Comparison of ENCODE assay signal across 8 cellular contexts in the genomic region with DNA sequence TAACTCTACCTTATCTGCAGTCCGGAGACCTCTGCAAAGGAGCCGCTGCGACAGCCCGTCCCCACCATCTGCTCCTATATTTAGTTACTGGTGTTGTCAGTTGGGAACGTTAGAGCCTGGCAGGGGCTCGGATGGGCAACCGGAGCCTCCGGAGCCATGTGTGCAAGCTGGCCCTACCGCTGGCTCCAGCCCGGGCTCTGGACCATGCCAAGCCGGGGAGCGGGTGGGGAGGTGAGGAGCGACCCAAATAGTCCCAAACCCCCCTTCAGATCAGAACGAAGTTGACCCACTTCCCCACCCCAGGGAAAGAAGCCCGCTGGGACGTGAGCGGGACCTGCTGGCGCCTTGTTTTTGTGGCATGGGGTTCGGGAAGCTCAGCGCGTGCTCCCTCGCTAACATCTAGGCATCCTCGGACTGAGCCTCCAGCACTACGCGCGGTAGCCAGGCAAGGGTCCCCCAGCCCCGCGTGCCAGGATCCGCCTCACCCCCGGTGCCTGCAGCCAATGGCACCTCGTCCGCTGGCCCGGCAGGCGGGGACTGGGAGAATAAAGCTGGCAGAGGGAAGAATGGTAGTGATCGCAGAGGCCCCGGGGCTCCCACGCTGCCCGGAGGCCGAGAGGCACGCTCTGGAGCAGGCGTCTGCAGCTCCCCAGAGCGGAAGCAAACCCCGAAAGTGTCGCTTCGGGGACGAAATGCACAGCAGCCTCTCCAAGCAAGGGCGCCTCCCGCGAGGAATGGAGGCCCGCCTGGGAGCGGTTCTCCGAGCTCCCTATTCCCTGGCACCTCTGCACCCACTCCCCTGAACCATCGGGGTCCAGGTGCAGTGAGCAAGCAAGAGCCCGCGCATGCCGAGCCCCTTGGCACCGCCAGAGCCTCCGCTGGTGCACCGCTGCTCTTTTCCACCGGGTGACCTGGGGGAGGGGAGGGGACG. TPM values are rescaled to one million over a fixed set of nuclear protein-coding genes. Genes with fewer than 3 reads are reported as not detected.
DNase-seq lines count a peak whose midpoint lies in the region; ATAC-seq and TF ChIP-seq lines count a peak whose summit lies in the region.

No MANE protein-coding gene starts in this region.

- peak overlapping the region; percentile 99 for H3K4me2 ChIP-seq in osteoblast (ENCODE audit: insufficient read depth, low read length)

- H3K4me1 ChIP-seq in osteoblast (ENCODE audit: insufficient read depth, low read length) = peaks cover 21% of the 10 kb centered on the region

- ATAC-seq in GM18502 (IDR thresholded peaks at IDR 0.05; ENCODE audit: poor library complexity, unreplicated experiment) (peak; percentile 39), HG02973 (IDR thresholded peaks at IDR 0.05; ENCODE audit: unreplicated experiment) (peak; percentile 33)
- ATAC-seq in activated naive CD4-positive, alpha-beta T cell treated with anti-CD3 and anti-CD28 coated beads, Interleukin-2, amount 50 U/mL, for 72 hours = peak; percentile 34 to 53

- no peaks in the 10 kb centered on the region for H3K79me2 ChIP-seq in osteoblast (ENCODE audit: insufficient read depth, low read length)

- intact Hi-C loops in head of caudate nucleus (cut with DNase I) = loop anchor here (2.0 to 5.0 kb wide), 2 partner anchors 23 to 149 kb away; a partner anchor contains a TSS

- no peak for TF ChIP-seq CTCF in osteoblast (IDR thresholded peaks at IDR 0.05; ENCODE audit: extremely low read depth, low read depth, low read length)

- peak overlapping the region in 1 of 2 donors; percentile 67 for H3K27ac Mint-ChIP-seq in activated naive CD4-positive, alpha-beta T cell treated with anti-CD3 and anti-CD28 coated beads, Interleukin-2, amount 50 U/mL, for 72 hours

- H3K9me3 ChIP-seq in osteoblast (ENCODE audit: low read depth, low read length) = no peaks in the 10 kb centered on the region

- H3K36me3 ChIP-seq in osteoblast (ENCODE audit: insufficient read depth, low read length) = no peaks in the 10 kb centered on the region

- DNase-seq in AG08396 (ENCODE audit: low spot score) (peak; percentile 60), NCI-H510A treated with DMSO at 0.1 percent for 48 hours (lab: John Stamatoyannopoulos, UW) (peak; percentile 50), head of caudate nucleus (peak in 41 of 42 donors; percentile 25 to 78 (median 62)), osteoblast (ENCODE audit: insufficient read length, low spot score, missing footprints) (peak; percentile 93), NAMALWA (ENCODE audit: low spot score) (no peak)
- peak; percentile 37 to 60 for DNase-seq in activated naive CD4-positive, alpha-beta T cell treated with anti-CD3 and anti-CD28 coated beads, Interleukin-2, amount 50 U/mL, for 72 hours (ENCODE audit: low spot score in 2 of 2)

- H3K27me3 ChIP-seq in osteoblast (ENCODE audit: insufficient read depth, low read length) = no peaks in the 10 kb centered on the region

- H3K4me3 ChIP-seq in osteoblast (ENCODE audit: insufficient read depth, low read length) = peak overlapping the region; percentile 88

- H3K27ac ChIP-seq in osteoblast (ENCODE audit: low read depth, low read length) = no peak overlapping the region

- peak overlapping the region; percentile 96 for H2AFZ ChIP-seq in osteoblast (ENCODE audit: low read length)

- peaks cover 6 to 17% of the 10 kb centered on the region in 2 donors for H3K36me3 Mint-ChIP-seq in activated naive CD4-positive, alpha-beta T cell treated with anti-CD3 and anti-CD28 coated beads, Interleukin-2, amount 50 U/mL, for 72 hours

- no peaks in the 10 kb centered on the region for H3K9me3 Mint-ChIP-seq in activated naive CD4-positive, alpha-beta T cell treated with anti-CD3 and anti-CD28 coated beads, Interleukin-2, amount 50 U/mL, for 72 hours

- peaks cover 3% of the 10 kb centered on the region for H4K20me1 ChIP-seq in osteoblast (ENCODE audit: insufficient read depth, low read length)

RNA-seq across cellular contexts. Expression of a gene that starts 0.7 kb away (rescaled TPM):
- 10 to 100 TPM; 10.5 to 12.9 TPM for total RNA-seq in activated naive CD4-positive, alpha-beta T cell treated with anti-CD3 and anti-CD28 coated beads, Interleukin-2, amount 50 U/mL, for 72 hours
- 8.3 and 9.1 TPM in 2 replicates for total RNA-seq in osteoblast

RNA-seq across cellular contexts. Expression of a gene that starts 22.2 kb away (rescaled TPM):
- 10 to 100 TPM in 1 of 2 donors, 1 to 10 TPM in 1; 9.2 to 24.3 TPM for total RNA-seq in activated naive CD4-positive, alpha-beta T cell treated with anti-CD3 and anti-CD28 coated beads, Interleukin-2, amount 50 U/mL, for 72 hours
- total RNA-seq in osteoblast = 46.0 and 51.0 TPM in 2 replicates

RNA-seq across cellular contexts. Expression of a gene that starts 59.7 kb away (rescaled TPM):
- not detected for total RNA-seq in activated naive CD4-positive, alpha-beta T cell treated with anti-CD3 and anti-CD28 coated beads, Interleukin-2, amount 50 U/mL, for 72 hours
- not detected in 2 replicates for total RNA-seq in osteoblast
